In genomic region chr2:210172219-210172575, GRCh38 we compare ENCODE assay signal across 1 cellular context.
TF ChIP-seq lines count a peak whose summit lies in the region.

No MANE protein-coding gene starts in this region.

TF ChIP-seq in K562, 482 proteins besides CTCF, POLR2A, EP300 and RAD21:
- TF ChIP-seq EGR1 (conservative IDR thresholded peaks at IDR 0.05): peak; percentile 33
- TF ChIP-seq MCM7 (IDR thresholded peaks at IDR 0.05): no peak
